Comparison of ENCODE assay signal across 8 cellular contexts in genomic region chr18:12839057-12839525, GRCh38. TPM values are rescaled to one million over a fixed set of nuclear protein-coding genes. Genes with fewer than 3 reads are reported as not detected.
DNase-seq lines count a peak whose midpoint lies in the region; ATAC-seq, FAIRE-seq and TF ChIP-seq lines count a peak whose summit lies in the region.

No MANE protein-coding gene starts in this region.

- TF ChIP-seq EP300 in A549 (IDR thresholded peaks at IDR 0.05): no peak

- H3K9me3 Mint-ChIP-seq in T-helper 2 cell treated with Interferon-gamma antibody and Interleukin-4, amounts not matched to agents 5 μg/mL and 100 μg/mL, for 36 hours: no peaks in the 10 kb centered on the region

- CTCF ChIA-PET in A549 (lab: Yijun Ruan, JAX): no interaction called here

- peaks cover 0 to 3% of the 10 kb centered on the region in 2 donors for H3K36me3 ChIP-seq in lung (ENCODE audit: control insufficient read depth in 2 of 2, insufficient read depth in 2 of 2, low read length in 2 of 2)

- TF ChIP-seq CTCF in A549 (IDR thresholded peaks at IDR 0.05) (no peak), lung (IDR thresholded peaks at IDR 0.05; ENCODE audit: control extremely low read depth, extremely low read depth) (no peak)

- H3K36me3 Mint-ChIP-seq in T-helper 2 cell treated with Interferon-gamma antibody and Interleukin-4, amounts not matched to agents 5 μg/mL and 100 μg/mL, for 36 hours (ENCODE audit: low read depth): peaks cover 32% of the 10 kb centered on the region

- FAIRE-seq in A549 (lab: Jason Lieb, UNC) (no peak), GM19239 (lab: Jason Lieb, UNC) (no peak)

- H3K27ac ChIP-seq in A549: peak overlapping the region; percentile 80 to 81
- peak overlapping the region; percentile 39 to 49 for H3K27ac ChIP-seq in lung (ENCODE audit: low read depth in 1 of 2, low read length in 1 of 2)

- H3K27me3 ChIP-seq in lung (ENCODE audit: control insufficient read depth, insufficient read depth): no peaks in the 10 kb centered on the region

- H3K4me1 Mint-ChIP-seq in T-helper 2 cell treated with Interferon-gamma antibody and Interleukin-4, amounts not matched to agents 5 μg/mL and 100 μg/mL, for 36 hours (ENCODE audit: low read depth): peaks cover 61% of the 10 kb centered on the region

- POLR2A ChIA-PET in A549 (lab: Yijun Ruan, JAX): interaction anchor here (1.0 kb wide), 1 partner anchor 44 kb away, joined by 10 read pairs; no protein-coding TSS in a partner anchor

- H3K4me3 ChIP-seq in A549 (no peak overlapping the region), lung (no peak overlapping the region)

- no peak for TF ChIP-seq RAD21 in A549 (conservative IDR thresholded peaks at IDR 0.05 in 1 of 2, IDR thresholded peaks at IDR 0.05 in 1 of 2)

- DNase-seq in A549 (ENCODE audit: low read depth in 1 of 2, low spot score in 1 of 2): peak in 1 of 2 experiments; percentile 12
- DNase-seq in GM19239 (ENCODE audit: insufficient read length, low spot score): peak; percentile 8
- DNase-seq in T-helper 2 cell treated with Interferon-gamma antibody and Interleukin-4, amounts not matched to agents 5 μg/mL and 100 μg/mL, for 36 hours (ENCODE audit: low spot score): peak; percentile 31
- DNase-seq in lung (ENCODE audit: low spot score): no peak
- no peak for DNase-seq in NCI-H774 (lab: John Stamatoyannopoulos, UW)
- DNase-seq in C1 segment of cervical spinal cord (lab: John Stamatoyannopoulos, UW): no peak
- DNase-seq in NK-92 treated with Interleukin-12 subunit alpha and Interleukin-12 subunit beta, amount 100 ng/mL, for 24 hours (lab: John Stamatoyannopoulos, UW): no peak

- H3K9me3 ChIP-seq in A549: no peaks in the 10 kb centered on the region
- no peaks in the 10 kb centered on the region for H3K9me3 ChIP-seq in lung (ENCODE audit: control insufficient read depth in 2 of 2, insufficient read depth in 1 of 2, low read length in 1 of 2)

- H3K27ac Mint-ChIP-seq in T-helper 2 cell treated with Interferon-gamma antibody and Interleukin-4, amounts not matched to agents 5 μg/mL and 100 μg/mL, for 36 hours: peak overlapping the region; percentile 97

- H3K4me3 Mint-ChIP-seq in T-helper 2 cell treated with Interferon-gamma antibody and Interleukin-4, amounts not matched to agents 5 μg/mL and 100 μg/mL, for 36 hours: peak overlapping the region; percentile 83

- H3K27me3 Mint-ChIP-seq in T-helper 2 cell treated with Interferon-gamma antibody and Interleukin-4, amounts not matched to agents 5 μg/mL and 100 μg/mL, for 36 hours (ENCODE audit: low read depth): no peaks in the 10 kb centered on the region

- no peak for ATAC-seq in A549
- peak; percentile 63 for ATAC-seq in HG03159 (IDR thresholded peaks at IDR 0.05; ENCODE audit: unreplicated experiment)
- ATAC-seq in lung (ENCODE audit: insufficient read depth, low FRiP score): no peak

- no peak for TF ChIP-seq POLR2A in A549 (IDR thresholded peaks at IDR 0.05; ENCODE audit: low read length)

- peak overlapping the region; percentile 75 for H3K4me2 ChIP-seq in A549

- H3K4me1 ChIP-seq in A549: peaks cover 34% of the 10 kb centered on the region
- peaks cover 2 to 10% of the 10 kb centered on the region in 2 donors for H3K4me1 ChIP-seq in lung (ENCODE audit: control insufficient read depth in 2 of 2, insufficient read depth in 2 of 2, low read length in 2 of 2)

- 25% methylated on average over 2 of the region's 2 CpGs for WGBS in A549 (ENCODE audit: missing lambda C conversion rate)
- WGBS in lung, 2 donors: 15 to 38% methylated on average over 2 of the region's 2 CpGs

TF ChIP-seq in A549, 52 proteins besides CTCF, POLR2A, EP300 and RAD21:
- TF ChIP-seq POLR2AphosphoS2 (conservative IDR thresholded peaks at IDR 0.05; ENCODE audit: low read length) (no peak), ZC3H11A (IDR thresholded peaks at IDR 0.05) (no peak), NPAS2 (CRISPR knock-in tag; IDR thresholded peaks at IDR 0.05; ENCODE audit: borderline replicate concordance) (no peak), EHF (CRISPR knock-in tag; IDR thresholded peaks at IDR 0.05) (no peak), HEYL (CRISPR knock-in tag; IDR thresholded peaks at IDR 0.05) (no peak), CEBPB (IDR thresholded peaks at IDR 0.05) (no peak)

RNA-seq across cellular contexts. Expression of gene PTPN2, which starts 44.9 kb away (rescaled TPM):
- polyA plus RNA-seq in A549 (2011; rRNA removed) (32.4 and 33.3 TPM in 2 replicates), A549 (2017; fragmentation: RNase III; extraction: RNeasy Plus Mini Kit Qiagen cat#74134 plus additional on column Dnase treatment) (22.9 to 25.3 TPM (median 23.0 TPM) in 3 replicates), lung (10 to 100 TPM; 51.0 to 77.6 TPM)
- 7.4 and 8.0 TPM in 2 replicates for polyA plus RNA-seq in A549 (2012; cell fraction: cytosol; rRNA removed)
- 5.8 and 10.5 TPM in 2 replicates for polyA plus RNA-seq in A549 (2012; cell fraction: nucleus; rRNA removed)
- polyA minus RNA-seq in A549 (2011; rRNA and poly(A)+ RNA removed): 9.5 and 20.4 TPM in 2 replicates
- total RNA-seq in lung: 10 to 100 TPM; 47.8 to 79.9 TPM

Comparison
In these comparisons a context has a peak if more than half of its experiments do, and no peak if none do; other contexts are left out.
1. DNase-seq: peak in GM19239 (single experiment) and T-helper 2 cell treated with Interferon-gamma antibody and Interleukin-4, amounts not matched to agents 5 μg/mL and 100 μg/mL, for 36 hours (single experiment); none in lung (single experiment), NCI-H774 (single experiment), C1 segment of cervical spinal cord (0 of 14) and NK-92 treated with Interleukin-12 subunit alpha and Interleukin-12 subunit beta, amount 100 ng/mL, for 24 hours (single experiment).